ENCODE assay signal across 8 cellular contexts in genomic region chr18:68714707-68715496, GRCh38. TPM values are rescaled to one million over a fixed set of nuclear protein-coding genes. Genes with fewer than 3 reads are reported as not detected.
DNase-seq lines count a peak whose midpoint lies in the region; ATAC-seq and TF ChIP-seq lines count a peak whose summit lies in the region.

TMX3 (minus strand) TSS chr18:68715108; CDS start chr18:68714981, 127 bp downstream.

- H3K4me1 ChIP-seq in DOHH2 (ENCODE audit: control insufficient read depth, low read length), result peaks cover 19% of the 10 kb centered on the region
- H3K4me1 ChIP-seq in GM23338 (ENCODE audit: insufficient read depth), result 0 out of 2 replicates have a peak, but pooled peaks cover 7% of the 10 kb centered on the region
- H3K4me1 ChIP-seq in fibroblast of lung (ENCODE audit: control insufficient read depth, extremely low read depth, insufficient read depth, low read length), result peaks cover 2% of the 10 kb centered on the region

- peak within 1 kb of the TSS; percentile 93 for H2AFZ ChIP-seq in GM23338
- peak within 1 kb of the TSS; percentile 99 for H2AFZ ChIP-seq in fibroblast of lung (ENCODE audit: low read length)

- DNase-seq in GM23338 (ENCODE audit: low spot score) (peak; percentile 97), LHCN-M2 (ENCODE audit: low read depth) (peak; percentile 91), RPMI8226 (peak; percentile 99), fibroblast of lung (ENCODE audit: low read depth in 2 of 2) (peak; percentile 92)
- peak; percentile 78 to 89 for DNase-seq in activated T-helper 1 cell treated with anti-CD3 and anti-CD28 coated beads, Interleukin-2, amount 50 U/mL, for 16 hours (ENCODE audit: low read depth in 1 of 2, low spot score in 1 of 2)
- peak; percentile 85 to 93 (median 91) for DNase-seq in naive thymus-derived CD8-positive, alpha-beta T cell
- DNase-seq in stimulated activated naive CD4-positive, alpha-beta T cell (lab: John Stamatoyannopoulos, UW), result peak; percentile 82 to 89 (median 88)

- H3K27me3 Mint-ChIP-seq in GM23338 (ENCODE audit: insufficient read depth, low read depth, poor library complexity), result no peaks in the 10 kb centered on the region
- no peaks in the 10 kb centered on the region for H3K27me3 Mint-ChIP-seq in naive thymus-derived CD8-positive, alpha-beta T cell

- POLR2A ChIA-PET in naive thymus-derived CD8-positive, alpha-beta T cell (lab: Charles Lee), result interaction anchor here (1.4 kb wide), 1 partner anchor 1490 kb away, joined by 3 read pairs; the partner anchor contains the start of gene RTTN

- peak within 1 kb of the TSS; percentile 99 for H3K4me3 Mint-ChIP-seq in GM23338
- H3K4me3 Mint-ChIP-seq in naive thymus-derived CD8-positive, alpha-beta T cell, result peak within 1 kb of the TSS; percentile 94 to 100 (median 98)

- H3K27ac Mint-ChIP-seq in GM23338, result peak within 1 kb of the TSS; percentile 94
- H3K27ac Mint-ChIP-seq in naive thymus-derived CD8-positive, alpha-beta T cell, result peak within 1 kb of the TSS; percentile 86 to 98 (median 94)

- peaks cover 33% of the 10 kb centered on the region for H3K36me3 Mint-ChIP-seq in GM23338 (ENCODE audit: low read depth)
- H3K36me3 Mint-ChIP-seq in naive thymus-derived CD8-positive, alpha-beta T cell, result peaks cover 0 to 25% (median 19%) of the 10 kb centered on the region in 3 donors

- no peaks in the 10 kb centered on the region for H3K9me3 Mint-ChIP-seq in GM23338
- no peaks in the 10 kb centered on the region for H3K9me3 Mint-ChIP-seq in naive thymus-derived CD8-positive, alpha-beta T cell

- peak within 1 kb of the TSS; percentile 88 for H3K4me3 ChIP-seq in DOHH2 (ENCODE audit: low read length)
- peak within 1 kb of the TSS; percentile 84 for H3K4me3 ChIP-seq in GM23338
- peak within 1 kb of the TSS; percentile 86 to 94 (median 88) for H3K4me3 ChIP-seq in fibroblast of lung (replicated peaks in 1 of 4; ENCODE audit: control extremely low read depth in 1 of 4, insufficient read depth in 1 of 4, low read depth in 3 of 4, low read length in 4 of 4)

- H3K79me2 ChIP-seq in DOHH2 (ENCODE audit: control insufficient read depth, low read length), result peaks cover 44% of the 10 kb centered on the region
- peaks cover 45% of the 10 kb centered on the region for H3K79me2 ChIP-seq in GM23338 (replicated peaks; ENCODE audit: insufficient read depth)
- H3K79me2 ChIP-seq in fibroblast of lung (ENCODE audit: control insufficient read depth, insufficient read depth, low read length), result peaks cover 32% of the 10 kb centered on the region

- H3K36me3 ChIP-seq in DOHH2 (ENCODE audit: control insufficient read depth, low read length) (peaks cover 41% of the 10 kb centered on the region), GM23338 (ENCODE audit: insufficient read depth) (peaks cover 11% of the 10 kb centered on the region), fibroblast of lung (ENCODE audit: control insufficient read depth, insufficient read depth, low read length) (peaks cover 10% of the 10 kb centered on the region)

- TF ChIP-seq CTCF in DOHH2 (IDR thresholded peaks at IDR 0.05; ENCODE audit: low read depth, low read length, poor library complexity, severe bottlenecking) (no peak), GM23338 (conservative IDR thresholded peaks at IDR 0.05; ENCODE audit: low read depth in 2 of 2) (no peak), fibroblast of lung (conservative IDR thresholded peaks at IDR 0.05 in 1 of 2, IDR thresholded peaks at IDR 0.05 in 1 of 2; ENCODE audit: low read depth in 1 of 2, low read length in 2 of 2) (no peak)

- H3F3A ChIP-seq in DOHH2 (ENCODE audit: control insufficient read depth, insufficient read depth) (no peaks in the 10 kb centered on the region), GM23338 (replicated peaks; ENCODE audit: low read depth) (no peaks in the 10 kb centered on the region)

- H4K20me1 ChIP-seq in DOHH2 (ENCODE audit: control insufficient read depth, insufficient read depth, low read depth, low read length) (no peaks in the 10 kb centered on the region), GM23338 (replicated peaks; ENCODE audit: insufficient read depth) (0 out of 2 replicates have a peak, but pooled peaks cover 4% of the 10 kb centered on the region), fibroblast of lung (ENCODE audit: control insufficient read depth, extremely low read depth, insufficient read depth, low read length) (no peaks in the 10 kb centered on the region)

- no peaks in the 10 kb centered on the region for H3K27me3 ChIP-seq in DOHH2 (ENCODE audit: control insufficient read depth, low read length)
- H3K27me3 ChIP-seq in GM23338 (ENCODE audit: insufficient read depth), result no peaks in the 10 kb centered on the region
- no peaks in the 10 kb centered on the region for H3K27me3 ChIP-seq in fibroblast of lung (ENCODE audit: control insufficient read depth, insufficient read depth, low read length)

- ATAC-seq in GM23338, result peak; percentile 97
- ATAC-seq in naive thymus-derived CD8-positive, alpha-beta T cell, result peak; percentile 97 to 98

- peak within 1 kb of the TSS; percentile 77 for H3K4me2 ChIP-seq in DOHH2 (ENCODE audit: low read length)
- H3K4me2 ChIP-seq in GM23338, result peak within 1 kb of the TSS; percentile 95
- H3K4me2 ChIP-seq in fibroblast of lung (ENCODE audit: extremely low read depth, insufficient read depth, low read length), result peak within 1 kb of the TSS; percentile 93

- no peaks in the 10 kb centered on the region for H3K9me2 ChIP-seq in DOHH2 (replicated peaks; ENCODE audit: control insufficient read depth, low read length)
- no peaks in the 10 kb centered on the region for H3K9me2 ChIP-seq in GM23338 (ENCODE audit: insufficient read depth)

- peak within 1 kb of the TSS; percentile 78 for H3K9ac ChIP-seq in fibroblast of lung (ENCODE audit: insufficient read depth, low read length)

- H3K9me3 ChIP-seq in DOHH2 (ENCODE audit: control insufficient read depth, insufficient read depth, low read length) (no peaks in the 10 kb centered on the region), fibroblast of lung (ENCODE audit: control insufficient read depth, insufficient read depth, low read depth, low read length) (no peaks in the 10 kb centered on the region)

- H3K4me1 Mint-ChIP-seq in GM23338, result peaks cover 11% of the 10 kb centered on the region
- peaks cover 16 to 51% (median 47%) of the 10 kb centered on the region in 4 donors for H3K4me1 Mint-ChIP-seq in naive thymus-derived CD8-positive, alpha-beta T cell

- H3K27ac ChIP-seq in DOHH2 (ENCODE audit: low read depth, low read length), result peak within 1 kb of the TSS; percentile 39
- no peak within 1 kb of the TSS for H3K27ac ChIP-seq in GM23338 (ENCODE audit: low read depth)
- H3K27ac ChIP-seq in fibroblast of lung (ENCODE audit: insufficient read depth, low read length), result peak within 1 kb of the TSS; percentile 64

TF ChIP-seq in GM23338, 12 proteins besides CTCF, POLR2A, EP300 and RAD21:
- peak; percentile 51; the same call in 1 of the 2 replicates for TF ChIP-seq CREB1 (CRISPR knock-in tag; IDR thresholded peaks at IDR 0.05; ENCODE audit: low read depth)
- peak; percentile 39; the same call in 1 of the 2 replicates for TF ChIP-seq ETS1 (IDR thresholded peaks at IDR 0.05)
- peak; percentile 78 for TF ChIP-seq POLR2AphosphoS5 (IDR thresholded peaks at IDR 0.05; ENCODE audit: low read depth)
- TF ChIP-seq EZH2 (IDR thresholded peaks at IDR 0.05; ENCODE audit: low read depth, unreplicated experiment), result no peak

RNA-seq across cellular contexts. Expression of gene TMX3, which starts in this region (rescaled TPM):
- 40.1 and 51.5 TPM in 2 replicates for total RNA-seq in GM23338 (2014; rRNA removed; shearing (Covaris generic))
- polyA plus RNA-seq in GM23338 (2016; fragmentation: Nextera tagmentation; extraction: Ambion mirVana), result 9.9 and 12.4 TPM in 2 replicates
- total RNA-seq in LHCN-M2 (2014; rRNA removed), result 81.0 and 85.8 TPM in 2 replicates
- 13.1 TPM for polyA plus RNA-seq in LHCN-M2 (2012)
- 98.1 and 107 TPM in 2 replicates for total RNA-seq in fibroblast of lung
- polyA plus RNA-seq in fibroblast of lung, result 59.5 and 107 TPM in 2 replicates
- 38.8 and 52.6 TPM in 2 replicates for polyA plus RNA-seq in fibroblast of lung (2012)
- polyA minus RNA-seq in fibroblast of lung (ENCODE audit: low replicate concordance), result 8.9 and 20.5 TPM in 2 replicates
- 10 to 100 TPM; 66.6 to 72.4 TPM for total RNA-seq in naive thymus-derived CD8-positive, alpha-beta T cell
- 10 to 100 TPM; 13.0 to 18.5 (median 17.7) TPM for polyA plus RNA-seq in naive thymus-derived CD8-positive, alpha-beta T cell
